ENCODE assay signal across 8 cellular contexts in genomic region chr19:5961969-5962945, GRCh38. TPM values are rescaled to one million over a fixed set of nuclear protein-coding genes. Genes with fewer than 3 reads are reported as not detected.
DNase-seq lines count a peak whose midpoint lies in the region; ATAC-seq, FAIRE-seq and TF ChIP-seq lines count a peak whose summit lies in the region.

No MANE protein-coding gene starts in this region.

- H3K4me3 ChIP-seq in duodenal mucosa (ENCODE audit: low read depth in 1 of 2, low read length in 2 of 2): peak overlapping the region; percentile 19 to 33
- peak overlapping the region in 3 of 4 donors; percentile 12 to 24 (median 15) for H3K4me3 ChIP-seq in upper lobe of left lung

- FAIRE-seq in D721Med (lab: Jason Lieb, UNC): no peak

- peak in 1 of 4 donors; percentile 47 for TF ChIP-seq POLR2A in upper lobe of left lung (IDR thresholded peaks at IDR 0.05)

- no peaks in the 10 kb centered on the region for H3K9me3 Mint-ChIP-seq in naive B cell

- H3K4me1 ChIP-seq in duodenal mucosa (ENCODE audit: control insufficient read depth in 1 of 2, insufficient read depth in 2 of 2, low read length in 2 of 2) (peaks cover 43 to 59% of the 10 kb centered on the region in 2 donors), upper lobe of left lung (peaks cover 77 to 98% (median 84%) of the 10 kb centered on the region in 4 donors)

- H3K27me3 ChIP-seq in duodenal mucosa (ENCODE audit: control insufficient read depth in 1 of 2, insufficient read depth in 2 of 2, low read length in 2 of 2): no peaks in the 10 kb centered on the region
- H3K27me3 ChIP-seq in upper lobe of left lung: no peaks in the 10 kb centered on the region

- DNase-seq in EH (ENCODE audit: low read depth): peak; percentile 53
- peak; percentile 99 for DNase-seq in NCI-H2029 (lab: John Stamatoyannopoulos, UW)
- DNase-seq in activated CD4-positive, alpha-beta T cell treated with anti-CD3 and anti-CD28 coated beads, Interleukin-2, amount 50 U/mL, for 1 hour: peak; percentile 77
- peak; percentile 40 for DNase-seq in naive B cell
- peak; percentile 78 to 89 for DNase-seq in upper lobe of left lung
- no peak for DNase-seq in D721Med (ENCODE audit: insufficient read length, low spot score)

- no peaks in the 10 kb centered on the region for H3K27me3 Mint-ChIP-seq in naive B cell

- peaks cover 0 to 11% of the 10 kb centered on the region in 2 donors for H3K36me3 ChIP-seq in duodenal mucosa (ENCODE audit: control insufficient read depth in 1 of 2, insufficient read depth in 2 of 2, low read length in 2 of 2)
- H3K36me3 ChIP-seq in upper lobe of left lung: peaks cover 0 to 4% (median 0%) of the 10 kb centered on the region in 4 donors

- TF ChIP-seq CTCF in upper lobe of left lung (IDR thresholded peaks at IDR 0.05): peak in 1 of 6 experiments; percentile 13
- no peak for TF ChIP-seq CTCF in D721Med (IDR thresholded peaks at IDR 0.05; ENCODE audit: insufficient read depth, missing control alignments)

- H3K9me3 ChIP-seq in duodenal mucosa (ENCODE audit: control insufficient read depth in 1 of 2, low read length in 2 of 2) (no peaks in the 10 kb centered on the region), upper lobe of left lung (no peaks in the 10 kb centered on the region)

- 28 to 29% methylated on average over 27 to 29 of the region's 29 CpGs for WGBS in upper lobe of left lung, 2 donors

- TF ChIP-seq EP300 in upper lobe of left lung (IDR thresholded peaks at IDR 0.05): peak in 1 of 4 donors; percentile 75

- peaks cover 54 to 83% (median 56%) of the 10 kb centered on the region in 3 donors for H3K4me1 Mint-ChIP-seq in naive B cell

- ATAC-seq in naive B cell (ENCODE audit: low read depth in 2 of 2): peak; percentile 89
- ATAC-seq in upper lobe of left lung (ENCODE audit: low FRiP score in 2 of 2): peak; percentile 74 to 92
- no peak for ATAC-seq in GM21619 (IDR thresholded peaks at IDR 0.05; ENCODE audit: unreplicated experiment)

- H3K27ac Mint-ChIP-seq in naive B cell: peak overlapping the region; percentile 53 to 96 (median 92)

- peak overlapping the region; percentile 51 for H3K27ac ChIP-seq in duodenal mucosa (ENCODE audit: low read depth, low read length)
- peak overlapping the region; percentile 75 to 89 (median 86) for H3K27ac ChIP-seq in upper lobe of left lung

- H3K9ac ChIP-seq in duodenal mucosa (ENCODE audit: low read depth in 1 of 2, low read length in 2 of 2): peak overlapping the region; percentile 41 to 45

- H3K36me3 Mint-ChIP-seq in naive B cell: no peaks in the 10 kb centered on the region

- H3K4me3 Mint-ChIP-seq in naive B cell: peak overlapping the region in 7 of 8 donors; percentile 53 to 88 (median 86)

RNA-seq across cellular contexts. Expression of gene RANBP3, which starts 15.7 kb away (rescaled TPM):
- polyA plus RNA-seq in naive B cell (ENCODE audit: low read depth in 6 of 6): 10 to 100 TPM in 1 of 6 donors, 1 to 10 TPM in 5; 2.8 to 10.7 (median 7.4) TPM
- total RNA-seq in upper lobe of left lung: 100 to 1,000 TPM in 1 of 6 donors, 10 to 100 TPM in 5; 64.4 to 116 (median 68.5) TPM

RNA-seq across cellular contexts. Expression of gene CAPS, which starts 48.2 kb away (rescaled TPM):
- 1 to 10 TPM in 5 of 6 donors, not detected in 1; 1.1 to 4.4 (median 2.0) TPM for polyA plus RNA-seq in naive B cell (ENCODE audit: low read depth in 6 of 6)
- 100 to 1,000 TPM in 4 of 6 donors, 10 to 100 TPM in 2; 20.6 to 414 (median 115) TPM for total RNA-seq in upper lobe of left lung

RNA-seq across cellular contexts. Expression of gene VMAC, which starts 57.6 kb away (rescaled TPM):
- 1 to 10 TPM; 5.1 to 6.8 (median 5.9) TPM for polyA plus RNA-seq in naive B cell (ENCODE audit: low read depth in 6 of 6)
- total RNA-seq in upper lobe of left lung: 10 to 100 TPM in 3 of 6 donors, 1 to 10 TPM in 3; 4.1 to 38.8 (median 9.3) TPM

RNA-seq across cellular contexts. Expression of gene NDUFA11, which starts 58.7 kb away (rescaled TPM):
- 100 to 1,000 TPM; 288 to 317 (median 302) TPM for polyA plus RNA-seq in naive B cell (ENCODE audit: low read depth in 6 of 6)
- total RNA-seq in upper lobe of left lung: 100 to 1,000 TPM in 4 of 6 donors, 10 to 100 TPM in 2; 87.3 to 238 (median 157) TPM
